In the genomic region with DNA sequence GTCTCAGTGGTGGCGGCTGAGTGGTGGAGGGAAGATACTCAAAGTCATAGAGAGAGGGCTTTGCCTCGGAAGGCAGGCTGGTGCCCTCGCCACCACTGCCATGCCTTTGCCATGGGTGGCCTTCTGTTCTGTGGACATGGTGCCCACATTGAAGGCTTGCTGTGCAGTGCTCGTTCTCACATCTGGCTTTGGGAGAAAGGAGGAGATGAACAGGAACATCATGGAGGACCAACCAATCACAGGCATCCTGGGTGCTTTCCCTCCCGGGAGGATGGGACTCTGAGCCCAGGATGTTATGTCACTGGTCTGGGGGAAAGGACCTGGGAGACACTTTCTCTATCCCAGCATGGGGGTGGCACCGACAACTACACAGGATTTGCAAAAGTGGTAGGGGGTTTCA, we compare ENCODE assay signal across 19 cellular contexts.
A peak's percentile ranks its signal among the peaks of the same experiment; 100 is the strongest.
DNase-seq lines count a peak whose midpoint lies in the region; ATAC-seq and TF ChIP-seq lines count a peak whose summit lies in the region.
"Had no signal": no experiment of that assay in that cellular context is flagged by ENCODE, and none has a peak within 500 bp of the region (broad histone marks: within the 10 kb centered on the region; RNA-seq: fewer than 3 reads in every experiment).

No MANE protein-coding gene starts in this region.

- CTCF ChIA-PET in activated CD8-positive, alpha-beta T cell treated with anti-CD3 and anti-CD28 coated beads, Interleukin-2, amount 10 ng/mL, durations not matched to agents 7 days and 5 days (lab: Charles Lee): no interaction called here
- CTCF ChIA-PET in activated CD8-positive, alpha-beta T cell treated with anti-CD3 and anti-CD28 coated beads for 36 hours (lab: Charles Lee): interaction anchor here (10.6 kb wide), 1 partner anchor 11 kb away, joined by 76 read pairs; no protein-coding TSS in a partner anchor

- H4K91ac ChIP-seq in neuronal stem cell (ENCODE audit: low read depth, low read length, poor library complexity): no peak overlapping the region

- H3K36me3 ChIP-seq in right atrium auricular region: no peaks in the 10 kb centered on the region
- H3K36me3 ChIP-seq in vagina: no peaks in the 10 kb centered on the region
- peaks cover 3 to 19% of the 10 kb centered on the region in 2 donors for H3K36me3 ChIP-seq in neuronal stem cell (replicated peaks in 1 of 2; ENCODE audit: control insufficient read depth in 2 of 2, insufficient read depth in 2 of 2, low read length in 2 of 2)
- H3K36me3 ChIP-seq: HAP-1 had no signal

- H2BK5ac ChIP-seq in neuronal stem cell (ENCODE audit: low read length): no peak overlapping the region

- TF ChIP-seq POLR2A in vagina (IDR thresholded peaks at IDR 0.05): no peak

- H3K9me3 ChIP-seq in right atrium auricular region (no peaks in the 10 kb centered on the region), vagina (no peaks in the 10 kb centered on the region), neuronal stem cell (replicated peaks in 1 of 2; ENCODE audit: control insufficient read depth in 2 of 2, insufficient read depth in 1 of 2, low read depth in 1 of 2, low read length in 2 of 2) (no peaks in the 10 kb centered on the region)
- H3K9me3 ChIP-seq: A549, Caco-2, HAP-1 had no signal

- WGBS in neuronal stem cell (ENCODE audit: extremely low coverage in 2 of 2, insufficient read length in 2 of 2, insufficient replicate concordance in 1 of 2), 2 donors: no CpG with 5 or more reads among the region's 6 CpGs

- H3K4me1 ChIP-seq in right atrium auricular region: no peaks in the 10 kb centered on the region
- H3K4me1 ChIP-seq in vagina: no peaks in the 10 kb centered on the region
- H3K4me1 ChIP-seq in neuronal stem cell (ENCODE audit: control insufficient read depth in 2 of 2, insufficient read depth in 1 of 2, low read depth in 1 of 2, low read length in 2 of 2): peaks cover 0 to 4% of the 10 kb centered on the region in 2 donors
- H3K4me1 ChIP-seq: A549, Caco-2, HAP-1 had no signal

- no peak overlapping the region for H3K4me2 ChIP-seq in neuronal stem cell (ENCODE audit: insufficient read depth, low read length, poor library complexity, severe bottlenecking)
- H3K4me2 ChIP-seq: A549 had no signal

- no peak for TF ChIP-seq CTCF in activated CD8-positive, alpha-beta T cell treated with anti-CD3 and anti-CD28 coated beads for 36 hours (IDR thresholded peaks at IDR 0.05)
- TF ChIP-seq CTCF in right atrium auricular region (IDR thresholded peaks at IDR 0.05) (no peak), vagina (IDR thresholded peaks at IDR 0.05) (no peak), GM13976 (IDR thresholded peaks at IDR 0.05; ENCODE audit: borderline replicate concordance, control extremely low read depth, extremely low read depth, insufficient read depth, missing control alignments) (no peak)

- in situ Hi-C loops in GM13976 (cut with MboI; ENCODE audit: low sequenced_read_pairs, unreplicated experiment): no loop called here

- DNase-seq in activated CD8-positive, alpha-beta T cell treated with anti-CD3 and anti-CD28 coated beads, Interleukin-2, amount 10 ng/mL, durations not matched to agents 7 days and 5 days: peak; percentile 9
- DNase-seq in activated CD8-positive, alpha-beta T cell treated with anti-CD3 and anti-CD28 coated beads for 36 hours: no peak
- DNase-seq in right atrium auricular region (ENCODE audit: low spot score): peak; percentile 26
- no peak for DNase-seq in Right ventricle myocardium superior
- peak; percentile 18 for DNase-seq in left lobe of liver (ENCODE audit: low spot score)
- DNase-seq in vagina (ENCODE audit: extremely low spot score in 2 of 2): peak; percentile 61 to 77
- DNase-seq in neuronal stem cell (ENCODE audit: low spot score): no peak
- no peak for DNase-seq in GM13976 (ENCODE audit: low spot score)
- DNase-seq: AML-193; CD4-positive, alpha-beta T cell; DMS153; DMS79; GDM1 had no signal

- no peak overlapping the region for H3K4me3 ChIP-seq in right atrium auricular region
- H3K4me3 ChIP-seq in vagina: no peak overlapping the region
- H3K4me3 ChIP-seq in neuronal stem cell (ENCODE audit: low read length in 2 of 2): no peak overlapping the region
- H3K4me3 ChIP-seq: A549, HAP-1 had no signal

- no peak overlapping the region for H2BK12ac ChIP-seq in neuronal stem cell (ENCODE audit: low read length)

- POLR2A ChIA-PET in activated CD8-positive, alpha-beta T cell treated with anti-CD3 and anti-CD28 coated beads, Interleukin-2, amount 10 ng/mL, durations not matched to agents 7 days and 5 days (lab: Charles Lee): no interaction called here
- POLR2A ChIA-PET in activated CD8-positive, alpha-beta T cell treated with anti-CD3 and anti-CD28 coated beads for 36 hours (lab: Charles Lee): no interaction called here

- no peak overlapping the region for H3K4me3 Mint-ChIP-seq in activated CD8-positive, alpha-beta T cell treated with anti-CD3 and anti-CD28 coated beads, Interleukin-2, amount 10 ng/mL, durations not matched to agents 7 days and 5 days
- no peak overlapping the region for H3K4me3 Mint-ChIP-seq in activated CD8-positive, alpha-beta T cell treated with anti-CD3 and anti-CD28 coated beads for 36 hours
- H3K4me3 Mint-ChIP-seq: CD4-positive, alpha-beta T cell had no signal

- H3K27ac ChIP-seq in right atrium auricular region: no peak overlapping the region
- no peak overlapping the region for H3K27ac ChIP-seq in vagina
- no peak overlapping the region for H3K27ac ChIP-seq in neuronal stem cell (replicated peaks; ENCODE audit: low read length)
- H3K27ac ChIP-seq: 22Rv1, A549, C4-2B had no signal

- H2AFZ ChIP-seq in neuronal stem cell (ENCODE audit: low read length): no peak overlapping the region

- H3K27me3 ChIP-seq in right atrium auricular region (no peaks in the 10 kb centered on the region), vagina (no peaks in the 10 kb centered on the region), neuronal stem cell (ENCODE audit: control insufficient read depth in 3 of 3, insufficient read depth in 3 of 3, low read depth in 1 of 3, low read length in 3 of 3) (no peaks in the 10 kb centered on the region)

- no peak overlapping the region for H2BK15ac ChIP-seq in neuronal stem cell (ENCODE audit: low read length)

- no peak overlapping the region for H2BK120ac ChIP-seq in neuronal stem cell (ENCODE audit: low read depth, low read length)

- no peak for ATAC-seq in activated CD8-positive, alpha-beta T cell treated with anti-CD3 and anti-CD28 coated beads, Interleukin-2, amount 10 ng/mL, durations not matched to agents 7 days and 5 days
- ATAC-seq in activated CD8-positive, alpha-beta T cell treated with anti-CD3 and anti-CD28 coated beads for 36 hours: no peak
- ATAC-seq in Right ventricle myocardium superior (ENCODE audit: poor library complexity) (no peak), left lobe of liver (no peak)
- ATAC-seq: A549, HepG2 had no signal

- no peaks in the 10 kb centered on the region for H3K9me3 Mint-ChIP-seq in activated CD8-positive, alpha-beta T cell treated with anti-CD3 and anti-CD28 coated beads, Interleukin-2, amount 10 ng/mL, durations not matched to agents 7 days and 5 days (ENCODE audit: insufficient read depth)
- no peaks in the 10 kb centered on the region for H3K9me3 Mint-ChIP-seq in activated CD8-positive, alpha-beta T cell treated with anti-CD3 and anti-CD28 coated beads for 36 hours
- H3K9me3 Mint-ChIP-seq: CD4-positive, alpha-beta T cell had no signal

- intact Hi-C loops in activated CD8-positive, alpha-beta T cell treated with anti-CD3 and anti-CD28 coated beads for 36 hours (cut with micrococcal nuclease): no loop called here
- intact Hi-C loops in Right ventricle myocardium superior (cut with DNase I): no loop called here
- intact Hi-C loops in vagina (cut with DNase I): no loop called here

- no peak overlapping the region for H3K18ac ChIP-seq in neuronal stem cell (ENCODE audit: low read length)

- H3K27ac Mint-ChIP-seq in activated CD8-positive, alpha-beta T cell treated with anti-CD3 and anti-CD28 coated beads, Interleukin-2, amount 10 ng/mL, durations not matched to agents 7 days and 5 days: no peak overlapping the region
- H3K27ac Mint-ChIP-seq in activated CD8-positive, alpha-beta T cell treated with anti-CD3 and anti-CD28 coated beads for 36 hours: no peak overlapping the region
- H3K27ac Mint-ChIP-seq: CD4-positive, alpha-beta T cell had no signal

- no peaks in the 10 kb centered on the region for H3K4me1 Mint-ChIP-seq in activated CD8-positive, alpha-beta T cell treated with anti-CD3 and anti-CD28 coated beads, Interleukin-2, amount 10 ng/mL, durations not matched to agents 7 days and 5 days (ENCODE audit: low read depth)
- H3K4me1 Mint-ChIP-seq in activated CD8-positive, alpha-beta T cell treated with anti-CD3 and anti-CD28 coated beads for 36 hours (ENCODE audit: low read depth): peaks cover 25% of the 10 kb centered on the region

- no peak overlapping the region for H4K8ac ChIP-seq in neuronal stem cell (ENCODE audit: low read depth, low read length)

- no peak overlapping the region for H3K9ac ChIP-seq in neuronal stem cell (ENCODE audit: low read depth, low read length, poor library complexity)

- peaks cover 2% of the 10 kb centered on the region for H3K79me1 ChIP-seq in neuronal stem cell (ENCODE audit: low read depth, low read length)

- no peak overlapping the region for H3K4ac ChIP-seq in neuronal stem cell (ENCODE audit: low read length)

- H3K27me3 Mint-ChIP-seq in activated CD8-positive, alpha-beta T cell treated with anti-CD3 and anti-CD28 coated beads, Interleukin-2, amount 10 ng/mL, durations not matched to agents 7 days and 5 days (ENCODE audit: low read depth): no peaks in the 10 kb centered on the region
- H3K27me3 Mint-ChIP-seq in activated CD8-positive, alpha-beta T cell treated with anti-CD3 and anti-CD28 coated beads for 36 hours: peaks cover 4% of the 10 kb centered on the region
- H3K27me3 Mint-ChIP-seq: CD4-positive, alpha-beta T cell had no signal

- H2AK5ac ChIP-seq in neuronal stem cell (ENCODE audit: low read depth, low read length): no peak overlapping the region

- no peak overlapping the region for H3K23ac ChIP-seq in neuronal stem cell (ENCODE audit: low read depth, low read length, poor library complexity)

- H3K14ac ChIP-seq in neuronal stem cell (ENCODE audit: low read length): no peak overlapping the region

- H3K36me3 Mint-ChIP-seq in activated CD8-positive, alpha-beta T cell treated with anti-CD3 and anti-CD28 coated beads, Interleukin-2, amount 10 ng/mL, durations not matched to agents 7 days and 5 days (ENCODE audit: low read depth): no peaks in the 10 kb centered on the region
- no peaks in the 10 kb centered on the region for H3K36me3 Mint-ChIP-seq in activated CD8-positive, alpha-beta T cell treated with anti-CD3 and anti-CD28 coated beads for 36 hours (ENCODE audit: low read depth)

Comparison
In these comparisons a context has a peak if more than half of its experiments do, and no peak if none do; other contexts are left out.
1. DNase-seq: peak in activated CD8-positive, alpha-beta T cell treated with anti-CD3 and anti-CD28 coated beads, Interleukin-2, amount 10 ng/mL, durations not matched to agents 7 days and 5 days (single experiment), right atrium auricular region (single experiment), left lobe of liver (single experiment) and vagina (2 of 2); none in activated CD8-positive, alpha-beta T cell treated with anti-CD3 and anti-CD28 coated beads for 36 hours (single experiment), Right ventricle myocardium superior (single experiment), neuronal stem cell (single experiment) and GM13976 (single experiment).